In the genomic region with DNA sequence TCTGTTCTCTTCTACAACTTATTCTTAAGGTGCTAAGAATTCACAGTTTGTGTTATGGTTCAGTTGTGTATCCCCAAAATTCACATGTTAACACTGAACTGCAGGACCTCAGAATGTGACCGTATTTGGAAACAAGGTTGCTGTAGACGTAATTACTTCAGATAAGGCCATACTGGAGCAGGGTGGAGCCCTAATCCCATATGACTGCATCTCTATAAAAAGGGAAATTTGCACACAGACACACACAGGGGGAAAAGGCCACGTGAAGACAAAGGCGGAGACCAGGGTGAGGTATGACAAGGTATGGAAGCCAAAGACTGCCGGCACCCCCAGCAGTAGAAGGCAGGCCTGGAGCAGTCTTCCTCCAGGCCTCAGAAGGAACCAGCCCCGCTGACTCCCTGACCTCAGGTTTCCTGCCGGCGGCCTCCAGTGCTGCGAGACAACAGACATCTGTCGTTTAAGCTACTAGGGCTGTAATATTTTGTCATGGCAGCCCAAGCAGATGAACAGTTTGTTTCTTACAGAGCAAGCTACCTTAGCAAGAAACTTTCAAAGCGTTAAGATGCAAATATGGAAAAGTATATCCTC, we compare ENCODE assay signal across 22 cellular contexts.
DNase-seq lines count a peak whose midpoint lies in the region; ATAC-seq, FAIRE-seq and TF ChIP-seq lines count a peak whose summit lies in the region.
"Had no signal": no experiment of that assay in that cellular context is flagged by ENCODE, and none has a peak within 500 bp of the region (broad histone marks: within the 10 kb centered on the region; RNA-seq: fewer than 3 reads in every experiment).

No MANE protein-coding gene starts in this region.

- H3K79me2 ChIP-seq in Loucy (ENCODE audit: insufficient read depth, low read length) (no peaks in the 10 kb centered on the region), endothelial cell of umbilical vein (ENCODE audit: control insufficient read depth, insufficient read depth, low read length) (no peaks in the 10 kb centered on the region)

- H3K4me2 ChIP-seq in Loucy (ENCODE audit: low read depth, low read length, poor library complexity, severe bottlenecking), result peak overlapping the region; percentile 15
- no peak overlapping the region for H3K4me2 ChIP-seq in endothelial cell of umbilical vein (ENCODE audit: insufficient read depth, low read length)

- H3K9me3 ChIP-seq in Loucy (ENCODE audit: insufficient read depth, low read depth, low read length) (no peaks in the 10 kb centered on the region), endothelial cell of umbilical vein (replicated peaks; ENCODE audit: control insufficient read depth, insufficient read depth, low read length) (no peaks in the 10 kb centered on the region), aorta (ENCODE audit: control insufficient read depth, low read length) (no peaks in the 10 kb centered on the region)
- H3K9me3 ChIP-seq: gastrocnemius medialis had no signal

- TF ChIP-seq CTCF in Loucy (conservative IDR thresholded peaks at IDR 0.05; ENCODE audit: low read length), result no peak
- no peak for TF ChIP-seq CTCF in endothelial cell of umbilical vein (IDR thresholded peaks at IDR 0.05; ENCODE audit: extremely low read depth in 1 of 2, insufficient read depth in 1 of 2, low read depth in 1 of 2, low read length in 2 of 2)
- TF ChIP-seq CTCF in nephron progenitor cell (IDR thresholded peaks at IDR 0.05), result no peak

- H3K27me3 ChIP-seq in Loucy (ENCODE audit: insufficient read depth, low read length, poor library complexity, severe bottlenecking) (no peaks in the 10 kb centered on the region), endothelial cell of umbilical vein (ENCODE audit: control insufficient read depth in 2 of 2, insufficient read depth in 2 of 2, low read length in 2 of 2) (no peaks in the 10 kb centered on the region), aorta (ENCODE audit: control insufficient read depth in 1 of 2, insufficient read depth in 2 of 2, low read length in 1 of 2) (no peaks in the 10 kb centered on the region)
- H3K27me3 ChIP-seq: gastrocnemius medialis had no signal

- CTCF ChIA-PET in endothelial cell of umbilical vein (lab: Charles Lee), result interaction anchor here (0.8 to 1.2 kb wide), 4 partner anchors 8 to 139 kb away, joined by 3 to 7 read pairs (median 4); no protein-coding TSS in a partner anchor

- H3K9me3 Mint-ChIP-seq in nephron progenitor cell, result no peaks in the 10 kb centered on the region
- H3K9me3 Mint-ChIP-seq: central memory CD8-positive, alpha-beta T cell; nephron; stimulated activated naive B cell treated with anti-CD40 and anti-IgM and Interleukin-4, amounts not matched to agents 10 μg/mL and 1 μg/mL and 100 μg/mL, for 72 hours had no signal

- intact Hi-C loops in endothelial cell of umbilical vein (cut with micrococcal nuclease), result loop anchor here (5.0 kb wide), 2 partner anchors 100 to 130 kb away; a partner anchor contains a TSS
- intact Hi-C loops in aorta (cut with DNase I), result no loop called here

- TF ChIP-seq POLR2A in endothelial cell of umbilical vein (IDR thresholded peaks at IDR 0.05; ENCODE audit: low read depth, low read length), result no peak

- H3K27me3 Mint-ChIP-seq in nephron progenitor cell (ENCODE audit: low read depth, poor library complexity), result no peaks in the 10 kb centered on the region
- H3K27me3 Mint-ChIP-seq: central memory CD8-positive, alpha-beta T cell; progenitor cell of endocrine pancreas; stimulated activated naive B cell treated with anti-CD40 and anti-IgM and Interleukin-4, amounts not matched to agents 10 μg/mL and 1 μg/mL and 100 μg/mL, for 72 hours had no signal

- H2AFZ ChIP-seq in Loucy (ENCODE audit: low read length) (no peak overlapping the region), endothelial cell of umbilical vein (ENCODE audit: low read depth, low read length) (no peak overlapping the region)

- no peaks in the 10 kb centered on the region for H3K9me1 ChIP-seq in endothelial cell of umbilical vein (replicated peaks; ENCODE audit: control insufficient read depth, extremely low read depth, insufficient read depth, low read length)

- no peaks in the 10 kb centered on the region for H3K4me1 Mint-ChIP-seq in nephron progenitor cell
- H3K4me1 Mint-ChIP-seq: nephron; stimulated activated naive B cell treated with anti-CD40 and anti-IgM and Interleukin-4, amounts not matched to agents 10 μg/mL and 1 μg/mL and 100 μg/mL, for 72 hours had no signal

- no peak for ATAC-seq in aorta (ENCODE audit: low FRiP score)
- ATAC-seq: gastrocnemius medialis; stimulated activated naive B cell treated with anti-CD40 and anti-IgM and Interleukin-4, amounts not matched to agents 10 μg/mL and 1 μg/mL and 100 μg/mL, for 72 hours had no signal

- no TSS peak for BruUV-seq in endothelial cell of umbilical vein (replicated peaks; lab: Mats Ljungman, UMichigan)

- H3F3A ChIP-seq in Loucy (ENCODE audit: low read depth), result no peaks in the 10 kb centered on the region

- peak; percentile 55 for DNase-seq in GDM1 (lab: John Stamatoyannopoulos, UW)
- DNase-seq in endothelial cell of umbilical vein (ENCODE audit: low read depth, low spot score), result peak; percentile 50
- DNase-seq in nephron progenitor cell, result no peak
- DNase-seq in aorta, result no peak
- no peak for DNase-seq in activated naive CD4-positive, alpha-beta T cell treated with anti-CD3 and anti-CD28 coated beads, Interleukin-2, amount 50 U/mL, for 16 hours
- no peak for DNase-seq in NCI-H2107 treated with DMSO at 0.1 percent for 48 hours (lab: John Stamatoyannopoulos, UW; ENCODE audit: unreplicated experiment)
- DNase-seq: activated CD4-positive, alpha-beta T cell treated with anti-CD3 and anti-CD28 coated beads for 1 hour; activated gamma-delta T cell treated with Interleukin-2 at 50 U/mL for 16 hours; DMS79; gastrocnemius medialis; KBM-7; kidney; NCI-H1930; NCI-H446 treated with DMSO at 0.1 percent for 48 hours; NK-92 treated with Interleukin-12 subunit alpha and Interleukin-12 subunit beta, amount 100 ng/mL, for 24 hours; stimulated activated CD4-positive, alpha-beta T cell treated with anti-CD3 and anti-CD28 coated beads, Interleukin-2, amount 100 ng/mL, for 24 hours; stimulated activated naive B cell treated with anti-CD40 and anti-IgM and Interleukin-4, amounts not matched to agents 10 μg/mL and 1 μg/mL and 100 μg/mL, for 72 hours had no signal

- H3K36me3 Mint-ChIP-seq in nephron progenitor cell (ENCODE audit: low read depth), result peaks cover 59% of the 10 kb centered on the region

- whole genome bisulfite sequencing in aorta, 2 donors, result 72 to 75% methylated on average over 11 of the region's 11 CpGs

- H3K4me3 ChIP-seq in Loucy (ENCODE audit: low read length, poor library complexity, severe bottlenecking) (no peak overlapping the region), endothelial cell of umbilical vein (replicated peaks in 1 of 3; ENCODE audit: insufficient read depth in 1 of 3, low read depth in 1 of 3, low read length in 3 of 3) (no peak overlapping the region), aorta (ENCODE audit: low read length in 2 of 2) (no peak overlapping the region)
- H3K4me3 ChIP-seq: gastrocnemius medialis had no signal

- H4K20me1 ChIP-seq in Loucy (ENCODE audit: insufficient read depth, low read length, poor library complexity, severe bottlenecking) (no peaks in the 10 kb centered on the region), endothelial cell of umbilical vein (replicated peaks; ENCODE audit: control insufficient read depth, extremely low read depth, insufficient read depth, low read length) (no peaks in the 10 kb centered on the region)

- dilution Hi-C loops in endothelial cell of umbilical vein (cut with MboI; ENCODE audit: extremely low pct_ligation_motif_present, low sequenced_read_pairs), result no loop called here

- peaks cover 8% of the 10 kb centered on the region for H3K4me1 ChIP-seq in Loucy (ENCODE audit: insufficient read depth, low read length, poor library complexity, severe bottlenecking)
- peaks cover 7% of the 10 kb centered on the region for H3K4me1 ChIP-seq in endothelial cell of umbilical vein (ENCODE audit: control insufficient read depth, extremely low read depth, insufficient read depth, low read length)
- no peaks in the 10 kb centered on the region for H3K4me1 ChIP-seq in aorta (ENCODE audit: control insufficient read depth in 1 of 2, insufficient read depth in 2 of 2, low read length in 2 of 2)
- H3K4me1 ChIP-seq: gastrocnemius medialis had no signal

- peaks cover 65% of the 10 kb centered on the region; the same call in 1 of the 2 replicates for H3K36me3 ChIP-seq in Loucy (ENCODE audit: insufficient read depth, low read length)
- H3K36me3 ChIP-seq in endothelial cell of umbilical vein (ENCODE audit: control insufficient read depth in 2 of 2, extremely low read depth in 1 of 2, insufficient read depth in 2 of 2, low read length in 2 of 2), result peaks cover 5 to 12% of the 10 kb centered on the region in 2 experiments
- peaks cover 16 to 20% of the 10 kb centered on the region in 2 donors for H3K36me3 ChIP-seq in aorta (ENCODE audit: control insufficient read depth in 1 of 2, insufficient read depth in 2 of 2, low read length in 1 of 2)

- H3K9ac ChIP-seq in Loucy (ENCODE audit: low read depth, low read length, poor library complexity, severe bottlenecking) (no peak overlapping the region), endothelial cell of umbilical vein (replicated peaks; ENCODE audit: extremely low read depth, insufficient read depth, low read length) (no peak overlapping the region)

- no peaks in the 10 kb centered on the region for H3K9me2 ChIP-seq in Loucy (replicated peaks; ENCODE audit: low read depth, low read length)

- peak overlapping the region; percentile 37 for H3K27ac Mint-ChIP-seq in nephron progenitor cell
- H3K27ac Mint-ChIP-seq: nephron; progenitor cell of endocrine pancreas; stimulated activated naive B cell treated with anti-CD40 and anti-IgM and Interleukin-4, amounts not matched to agents 10 μg/mL and 1 μg/mL and 100 μg/mL, for 72 hours had no signal

- no peak overlapping the region for H3K27ac ChIP-seq in endothelial cell of umbilical vein (ENCODE audit: insufficient read depth, low read depth, low read length)
- H3K27ac ChIP-seq in aorta (ENCODE audit: low read depth in 1 of 2, low read length in 2 of 2), result no peak overlapping the region
- H3K27ac ChIP-seq: gastrocnemius medialis had no signal

- POLR2A ChIA-PET in endothelial cell of umbilical vein (lab: Charles Lee), result no interaction called here

- FAIRE-seq in endothelial cell of umbilical vein (lab: Jason Lieb, UNC), result peak; percentile 90
- FAIRE-seq: kidney, RCC 7860 had no signal

- no peak overlapping the region for H3K4me3 Mint-ChIP-seq in nephron progenitor cell
- H3K4me3 Mint-ChIP-seq: central memory CD8-positive, alpha-beta T cell; nephron; stimulated activated naive B cell treated with anti-CD40 and anti-IgM and Interleukin-4, amounts not matched to agents 10 μg/mL and 1 μg/mL and 100 μg/mL, for 72 hours had no signal

TF ChIP-seq in endothelial cell of umbilical vein, 7 proteins besides CTCF, POLR2A, EP300 and RAD21 (continues in another document):
- TF ChIP-seq MYC (IDR thresholded peaks at IDR 0.05; ENCODE audit: low read depth, low read length), result no peak
- TF ChIP-seq POLR2AphosphoS5 (IDR thresholded peaks at IDR 0.05; ENCODE audit: insufficient read depth, low read depth, low read length), result no peak
- TF ChIP-seq JUN (IDR thresholded peaks at IDR 0.05; ENCODE audit: borderline replicate concordance, insufficient read depth, insufficient read length, low read depth), result no peak
- no peak for TF ChIP-seq GATA2 (IDR thresholded peaks at IDR 0.05; ENCODE audit: insufficient read depth, insufficient read length, low read depth, low read length)

Comparison
In these comparisons a context has a peak if more than half of its experiments do, and no peak if none do; other contexts are left out.
1. DNase-seq: peak in GDM1 (single experiment) and endothelial cell of umbilical vein (single experiment); none in nephron progenitor cell (single experiment), aorta (0 of 2), activated naive CD4-positive, alpha-beta T cell treated with anti-CD3 and anti-CD28 coated beads, Interleukin-2, amount 50 U/mL, for 16 hours (single experiment) and NCI-H2107 treated with DMSO at 0.1 percent for 48 hours (single experiment).